In the genomic region with DNA sequence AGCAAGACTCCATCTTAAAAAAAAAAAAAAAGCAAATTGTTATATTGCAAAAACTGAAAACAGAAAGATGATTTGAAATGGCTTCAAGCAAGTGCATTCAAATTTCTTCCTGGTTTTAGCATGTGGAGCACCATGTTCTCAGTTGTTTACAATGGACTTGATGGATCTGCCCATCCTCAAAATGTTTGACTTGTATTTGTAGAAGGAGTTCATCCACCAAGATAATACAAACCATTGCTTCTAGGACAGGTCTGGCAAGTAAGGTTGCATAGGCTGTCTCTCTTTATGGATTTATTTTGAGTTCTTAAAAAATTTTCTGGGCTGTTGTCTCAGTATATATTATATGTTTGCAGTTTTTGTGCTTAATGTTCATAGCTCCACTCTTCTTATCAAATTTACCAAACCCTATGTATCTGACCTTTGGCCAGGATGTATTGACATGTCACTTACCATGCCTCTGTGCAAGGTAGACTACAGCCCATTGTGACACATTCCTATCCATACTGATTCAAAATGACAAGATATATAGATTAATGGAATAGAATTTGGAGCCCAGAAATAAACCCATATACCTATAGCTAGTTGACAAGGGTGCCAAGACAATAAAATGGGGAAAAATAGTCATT, we compare ENCODE assay signal across 33 cellular contexts.
"Had no signal": no experiment of that assay in that cellular context is flagged by ENCODE, and none has a peak within 500 bp of the region (broad histone marks: within the 10 kb centered on the region; RNA-seq: fewer than 3 reads in every experiment).

No MANE protein-coding gene starts in this region.

- H3K9me3 Mint-ChIP-seq: activated CD8-positive, alpha-beta T cell treated with anti-CD3 and anti-CD28 coated beads for 36 hours; activated T-cell treated with anti-CD3 and anti-CD28 coated beads, Interleukin-2, amount 50 U/mL, for 4 hours; effector memory CD8-positive, alpha-beta T cell had no signal

- H3K27ac Mint-ChIP-seq: activated CD4-positive, alpha-beta T cell treated with anti-CD3 and anti-CD28 coated beads for 36 hours; activated CD8-positive, alpha-beta T cell treated with anti-CD3 and anti-CD28 coated beads for 36 hours; activated naive CD8-positive, alpha-beta T cell; activated T-helper 17 cell treated with anti-CD3 and anti-CD28 coated beads, Interleukin-2, amount 50 U/mL, for 72 hours; effector memory CD8-positive, alpha-beta T cell; T-helper 2 cell treated with Interferon-gamma antibody and Interleukin-4, amounts not matched to agents 5 μg/mL and 100 μg/mL, for 36 hours had no signal

- H3K4me3 Mint-ChIP-seq: activated CD4-positive, alpha-beta T cell treated with anti-CD3 and anti-CD28 coated beads for 36 hours; activated CD8-positive, alpha-beta T cell treated with anti-CD3 and anti-CD28 coated beads for 36 hours; activated naive CD8-positive, alpha-beta T cell; activated T-cell treated with anti-CD3 and anti-CD28 coated beads, Interleukin-2, amount 50 U/mL, for 4 hours; activated T-helper 17 cell treated with anti-CD3 and anti-CD28 coated beads, Interleukin-2, amount 50 U/mL, for 72 hours; effector memory CD8-positive, alpha-beta T cell; T-helper 17 cell; T-helper 2 cell treated with Interferon-gamma antibody and Interleukin-4, amounts not matched to agents 5 μg/mL and 100 μg/mL, for 36 hours had no signal

- H3K4me3 ChIP-seq: esophagus squamous epithelium, gastroesophageal sphincter, heart right ventricle had no signal

- DNase-seq: activated CD4-positive, alpha-beta T cell treated with anti-CD3 and anti-CD28 coated beads for 36 hours; activated CD4-positive, alpha-beta T cell treated with anti-CD3 and anti-CD28 coated beads, Interleukin-2, amount 50 U/mL, for 1 hour; activated CD4-positive, alpha-beta T cell treated with anti-CD3 and anti-CD28 coated beads, Interleukin-2, amount 50 U/mL, for 48 hours; activated CD4-positive, CD25-positive, alpha-beta regulatory T cell; activated CD4-positive, CD25-positive, alpha-beta regulatory T cell treated with anti-CD3 and anti-CD28 coated beads, Interleukin-2, amount 50 U/mL, for 72 hours; activated CD8-positive, alpha-beta memory T cell treated with anti-CD3 and anti-CD28 coated beads for 24 hours; activated CD8-positive, alpha-beta T cell treated with anti-CD3 and anti-CD28 coated beads for 36 hours; activated effector memory CD4-positive, alpha-beta T cell treated with Interleukin-2 at 50 U/mL for 16 hours; activated gamma-delta T cell treated with Interleukin-2 at 50 U/mL for 16 hours; activated naive CD4-positive, alpha-beta T cell treated with anti-CD3 and anti-CD28 coated beads, Interleukin-2, amount 50 U/mL, for 16 hours; activated naive CD4-positive, alpha-beta T cell treated with Interleukin-2 at 50 U/mL for 16 hours; activated T-cell treated with anti-CD3 and anti-CD28 coated beads, Interleukin-2, amount 50 U/mL, for 4 hours; amniotic stem cell; anterior cingulate cortex; brain microvascular endothelial cell; cortex of kidney; dermis blood vessel endothelial cell; effector CD4-positive, alpha-beta T cell; effector memory CD8-positive, alpha-beta T cell; esophagus squamous epithelium; foreskin melanocyte; heart right ventricle; T-helper 1 cell; T-helper 17 cell; T1000 had no signal

- ATAC-seq: activated CD4-positive, alpha-beta T cell treated with anti-CD3 and anti-CD28 coated beads for 36 hours; activated CD8-positive, alpha-beta T cell treated with anti-CD3 and anti-CD28 coated beads for 36 hours; activated T-cell treated with anti-CD3 and anti-CD28 coated beads, Interleukin-2, amount 50 U/mL, for 4 hours; activated T-helper 17 cell treated with anti-CD3 and anti-CD28 coated beads, Interleukin-2, amount 50 U/mL, for 72 hours; effector memory CD8-positive, alpha-beta T cell; gastroesophageal sphincter; heart right ventricle; T-helper 17 cell had no signal

- H3K27me3 Mint-ChIP-seq: activated CD4-positive, alpha-beta T cell treated with anti-CD3 and anti-CD28 coated beads for 36 hours; activated naive CD8-positive, alpha-beta T cell; activated T-helper 17 cell treated with anti-CD3 and anti-CD28 coated beads, Interleukin-2, amount 50 U/mL, for 72 hours had no signal

- H3K27ac ChIP-seq: brain microvascular endothelial cell, epithelial cell of prostate, esophagus squamous epithelium, gastroesophageal sphincter, heart right ventricle had no signal

- H3K9me3 ChIP-seq: esophagus squamous epithelium, gastroesophageal sphincter, heart right ventricle had no signal

- FAIRE-seq: astrocyte, bronchial epithelial cell, colon had no signal

- H3K27me3 ChIP-seq: brain microvascular endothelial cell, gastroesophageal sphincter, heart right ventricle had no signal

- H3K36me3 ChIP-seq: brain microvascular endothelial cell, esophagus squamous epithelium, gastroesophageal sphincter, heart right ventricle had no signal
